13 cellular contexts compared by ENCODE assay signal in genomic region chr2:150125708-150126107, GRCh38.
DNase-seq lines count a peak whose midpoint lies in the region; ATAC-seq and TF ChIP-seq lines count a peak whose summit lies in the region.
"Had no signal": no experiment of that assay in that cellular context is flagged by ENCODE, and none has a peak within 500 bp of the region (broad histone marks: within the 10 kb centered on the region; RNA-seq: fewer than 3 reads in every experiment).

No MANE protein-coding gene starts in this region.

- H3K9me3 ChIP-seq in right lobe of liver: no peaks in the 10 kb centered on the region
- no peaks in the 10 kb centered on the region for H3K9me3 ChIP-seq in WERI-Rb-1 (ENCODE audit: severe bottlenecking)
- H3K9me3 ChIP-seq: suprapubic skin had no signal

- peak overlapping the region; percentile 93 for H3K27ac ChIP-seq in brain microvascular endothelial cell
- H3K27ac ChIP-seq in right lobe of liver: peak overlapping the region; percentile 35 to 56 (median 36)
- no peak overlapping the region for H3K27ac ChIP-seq in WERI-Rb-1
- H3K27ac ChIP-seq: suprapubic skin had no signal

- H3K27me3 ChIP-seq in brain microvascular endothelial cell (replicated peaks) (no peaks in the 10 kb centered on the region), right lobe of liver (no peaks in the 10 kb centered on the region), WERI-Rb-1 (ENCODE audit: insufficient read depth, low read depth, severe bottlenecking) (no peaks in the 10 kb centered on the region)
- H3K27me3 ChIP-seq: suprapubic skin had no signal

- H3K9me3 Mint-ChIP-seq in activated naive CD8-positive, alpha-beta T cell treated with anti-CD3 and anti-CD28 coated beads, Interleukin-2, amount 50 U/mL, for 24 hours: peaks cover 7% of the 10 kb centered on the region
- H3K9me3 Mint-ChIP-seq: T-helper 1 cell treated with Interleukin-12 subunit alpha and Interleukin-12 subunit beta and Interleukin-4 antibody, amounts not matched to agents 30 μg/mL and 1 μg/mL, for 36 hours had no signal

- no peak overlapping the region for H3K27ac Mint-ChIP-seq in activated naive CD8-positive, alpha-beta T cell treated with anti-CD3 and anti-CD28 coated beads, Interleukin-2, amount 50 U/mL, for 24 hours
- H3K27ac Mint-ChIP-seq: CD8-positive, alpha-beta T cell; T-helper 1 cell treated with Interleukin-12 subunit alpha and Interleukin-12 subunit beta and Interleukin-4 antibody, amounts not matched to agents 30 μg/mL and 1 μg/mL, for 36 hours had no signal

- H3K4me3 Mint-ChIP-seq in activated naive CD8-positive, alpha-beta T cell treated with anti-CD3 and anti-CD28 coated beads, Interleukin-2, amount 50 U/mL, for 24 hours: no peak overlapping the region
- H3K4me3 Mint-ChIP-seq: CD8-positive, alpha-beta T cell; T-helper 1 cell treated with Interleukin-12 subunit alpha and Interleukin-12 subunit beta and Interleukin-4 antibody, amounts not matched to agents 30 μg/mL and 1 μg/mL, for 36 hours had no signal

- intact Hi-C loops in right lobe of liver (cut with DNase I): no loop called here

- H3K27me3 Mint-ChIP-seq in activated naive CD8-positive, alpha-beta T cell treated with anti-CD3 and anti-CD28 coated beads, Interleukin-2, amount 50 U/mL, for 24 hours: no peaks in the 10 kb centered on the region

- peak; percentile 80 for DNase-seq in AG09309 (ENCODE audit: low read depth)
- DNase-seq in KBM-7: peak; percentile 3
- DNase-seq in brain microvascular endothelial cell: peak; percentile 85
- peak; percentile 38 to 71 (median 56) for DNase-seq in right lobe of liver
- DNase-seq in activated naive CD8-positive, alpha-beta T cell treated with anti-CD3 and anti-CD28 coated beads, Interleukin-2, amount 50 U/mL, for 24 hours: no peak
- no peak for DNase-seq in WERI-Rb-1
- DNase-seq in DMS53 (lab: John Stamatoyannopoulos, UW): no peak
- DNase-seq: activated T-cell treated with anti-CD3 and anti-CD28 coated beads, Interleukin-2, amount 50 U/mL, for 48 hours; CD8-positive, alpha-beta T cell; NCI-H2227 treated with DMSO at 0.1 percent for 48 hours had no signal

- H3K4me3 ChIP-seq in AG09309 (ENCODE audit: control insufficient read depth, low read depth, low read length) (no peak overlapping the region), brain microvascular endothelial cell (ENCODE audit: low read depth, low read length) (no peak overlapping the region), right lobe of liver (peak overlapping the region in 1 of 3 donors; percentile 17), WERI-Rb-1 (ENCODE audit: low read depth, low read length) (no peak overlapping the region)
- H3K4me3 ChIP-seq: suprapubic skin had no signal

- peak; percentile 44 for TF ChIP-seq POLR2A in right lobe of liver (IDR thresholded peaks at IDR 0.05)

- peak; percentile 30 for TF ChIP-seq CTCF in AG09309 (IDR thresholded peaks at IDR 0.05; ENCODE audit: control insufficient read depth, insufficient read depth, low read depth, low read length, missing control alignments)
- peak; percentile 53 for TF ChIP-seq CTCF in brain microvascular endothelial cell (IDR thresholded peaks at IDR 0.05; ENCODE audit: low read depth, low read length, missing control alignments)
- TF ChIP-seq CTCF in right lobe of liver (IDR thresholded peaks at IDR 0.05): peak in 3 of 4 donors; percentile 7 to 23 (median 19)
- TF ChIP-seq CTCF in WERI-Rb-1 (IDR thresholded peaks at IDR 0.05; ENCODE audit: low read depth, low read length): no peak

- no peaks in the 10 kb centered on the region for H3K36me3 Mint-ChIP-seq in activated naive CD8-positive, alpha-beta T cell treated with anti-CD3 and anti-CD28 coated beads, Interleukin-2, amount 50 U/mL, for 24 hours (ENCODE audit: low read depth)
- H3K36me3 Mint-ChIP-seq: CD8-positive, alpha-beta T cell had no signal

- in situ Hi-C loops in KBM-7 (cut with MboI; ENCODE audit: low pct_unique_long_range_greater_than_20kb, low sequenced_read_pairs): no loop called here
- in situ Hi-C loops in brain microvascular endothelial cell (cut with HindIII; ENCODE audit: low pct_ligation_motif_present, low sequenced_read_pairs): no loop called here

- H3K36me3 ChIP-seq in brain microvascular endothelial cell (replicated peaks) (no peaks in the 10 kb centered on the region), right lobe of liver (no peaks in the 10 kb centered on the region), WERI-Rb-1 (no peaks in the 10 kb centered on the region)
- H3K36me3 ChIP-seq: suprapubic skin had no signal

- WGBS in right lobe of liver (ENCODE audit: insufficient coverage, low coverage, low lambda C conversion rate, missing lambda C conversion rate): 18% methylated on average over 5 of the region's 9 CpGs

- no peaks in the 10 kb centered on the region for H3K4me1 Mint-ChIP-seq in activated naive CD8-positive, alpha-beta T cell treated with anti-CD3 and anti-CD28 coated beads, Interleukin-2, amount 50 U/mL, for 24 hours

- ATAC-seq in right lobe of liver (peak; percentile 78 to 94 (median 86)), GM21619 (IDR thresholded peaks at IDR 0.05; ENCODE audit: unreplicated experiment) (no peak)
- ATAC-seq in activated naive CD8-positive, alpha-beta T cell treated with anti-CD3 and anti-CD28 coated beads, Interleukin-2, amount 50 U/mL, for 24 hours: no peak
- ATAC-seq: CD8-positive, alpha-beta T cell had no signal

- peaks cover 0 to 4% (median 0%) of the 10 kb centered on the region in 4 donors for H3K4me1 ChIP-seq in right lobe of liver

Comparison
In these comparisons a context has a peak if more than half of its experiments do, and no peak if none do; other contexts are left out.
1. DNase-seq: peak in AG09309 (single experiment), KBM-7 (single experiment), brain microvascular endothelial cell (single experiment) and right lobe of liver (3 of 3); none in activated naive CD8-positive, alpha-beta T cell treated with anti-CD3 and anti-CD28 coated beads, Interleukin-2, amount 50 U/mL, for 24 hours (single experiment), WERI-Rb-1 (single experiment) and DMS53 (single experiment).
2. ATAC-seq: peak in right lobe of liver (4 of 4); none in GM21619 (single experiment) and activated naive CD8-positive, alpha-beta T cell treated with anti-CD3 and anti-CD28 coated beads, Interleukin-2, amount 50 U/mL, for 24 hours (single experiment).